Comparison of ENCODE assay signal across 1 cellular context in the genomic region with DNA sequence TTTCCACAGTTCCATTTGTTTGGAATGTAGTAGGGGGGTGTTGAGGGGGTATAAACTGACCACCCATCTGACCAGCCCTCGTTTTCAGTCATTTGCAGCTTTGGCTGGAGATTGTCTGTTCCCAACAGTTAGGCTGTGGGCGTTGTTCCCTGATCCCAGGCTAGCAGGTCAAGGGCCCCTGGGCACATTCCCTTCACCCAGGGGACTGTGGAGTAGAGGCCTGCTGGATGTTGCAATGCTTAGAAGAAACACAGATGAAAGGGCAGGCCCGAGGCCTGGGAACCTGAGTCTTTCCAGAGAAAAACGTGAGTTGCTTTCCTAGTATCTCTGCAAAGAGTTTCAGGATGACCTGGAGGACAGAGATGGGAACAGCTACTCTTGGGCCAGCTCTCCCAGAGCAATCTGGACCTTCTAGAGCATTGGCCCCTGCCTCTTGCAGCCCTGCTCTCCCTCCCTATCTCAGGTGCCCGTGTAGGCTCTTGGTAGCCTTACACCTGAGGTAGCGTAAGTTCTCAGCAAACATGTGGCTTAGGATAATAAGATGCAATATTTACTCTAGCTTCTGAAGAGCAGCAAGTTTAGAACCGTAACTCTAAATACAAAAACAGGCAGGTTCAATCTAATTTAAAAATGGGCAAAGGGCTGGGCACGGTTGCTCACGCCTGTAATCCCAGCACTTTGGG.
TF ChIP-seq lines count a peak whose summit lies in the region.

No MANE protein-coding gene starts in this region.

TF ChIP-seq in HepG2, 621 proteins besides CTCF, POLR2A, EP300 and RAD21 (continued from another document and continues in another):
- TF ChIP-seq TRIM22 (IDR thresholded peaks at IDR 0.05) (no peak), SIN3A (IDR thresholded peaks at IDR 0.05; ENCODE audit: borderline replicate concordance, low read depth, low read length) (no peak), KMT2B (CRISPR knock-in tag; IDR thresholded peaks at IDR 0.05) (no peak), ZNF337 (CRISPR knock-in tag; IDR thresholded peaks at IDR 0.05; ENCODE audit: borderline replicate concordance, low read depth) (no peak), ZNF282 (IDR thresholded peaks at IDR 0.05; ENCODE audit: partially characterized antibody) (no peak), GATAD1 (CRISPR knock-in tag; IDR thresholded peaks at IDR 0.05) (no peak), UBTF (CRISPR knock-in tag; IDR thresholded peaks at IDR 0.05) (peak; percentile 41), ZNF558 (CRISPR knock-in tag; IDR thresholded peaks at IDR 0.05; ENCODE audit: borderline replicate concordance) (no peak), SMC3 (IDR thresholded peaks at IDR 0.05; ENCODE audit: low read length) (no peak), ZNF550 (CRISPR knock-in tag; IDR thresholded peaks at IDR 0.05; ENCODE audit: borderline replicate concordance) (no peak), NFIB (CRISPR knock-in tag; IDR thresholded peaks at IDR 0.05; ENCODE audit: borderline replicate concordance) (no peak), ZBTB43 (CRISPR knock-in tag; conservative IDR thresholded peaks at IDR 0.05) (no peak), ZBTB38 (CRISPR knock-in tag; IDR thresholded peaks at IDR 0.05) (no peak), SMARCE1 (IDR thresholded peaks at IDR 0.05; ENCODE audit: borderline replicate concordance) (no peak), ZNF777 (CRISPR knock-in tag; IDR thresholded peaks at IDR 0.05) (no peak), ZNF672 (CRISPR knock-in tag; IDR thresholded peaks at IDR 0.05) (no peak), ZNF549 (CRISPR knock-in tag; IDR thresholded peaks at IDR 0.05) (no peak), CBFB (CRISPR knock-in tag; IDR thresholded peaks at IDR 0.05) (no peak), ZNF510 (CRISPR knock-in tag; IDR thresholded peaks at IDR 0.05; ENCODE audit: low read depth) (no peak), PAX8 (CRISPR knock-in tag; IDR thresholded peaks at IDR 0.05; ENCODE audit: borderline replicate concordance) (no peak), BRF2 (CRISPR knock-in tag; IDR thresholded peaks at IDR 0.05) (0 out of 2 replicates have a peak, but pooled peaks have one; percentile 37)
- TF ChIP-seq, protein P1, sequence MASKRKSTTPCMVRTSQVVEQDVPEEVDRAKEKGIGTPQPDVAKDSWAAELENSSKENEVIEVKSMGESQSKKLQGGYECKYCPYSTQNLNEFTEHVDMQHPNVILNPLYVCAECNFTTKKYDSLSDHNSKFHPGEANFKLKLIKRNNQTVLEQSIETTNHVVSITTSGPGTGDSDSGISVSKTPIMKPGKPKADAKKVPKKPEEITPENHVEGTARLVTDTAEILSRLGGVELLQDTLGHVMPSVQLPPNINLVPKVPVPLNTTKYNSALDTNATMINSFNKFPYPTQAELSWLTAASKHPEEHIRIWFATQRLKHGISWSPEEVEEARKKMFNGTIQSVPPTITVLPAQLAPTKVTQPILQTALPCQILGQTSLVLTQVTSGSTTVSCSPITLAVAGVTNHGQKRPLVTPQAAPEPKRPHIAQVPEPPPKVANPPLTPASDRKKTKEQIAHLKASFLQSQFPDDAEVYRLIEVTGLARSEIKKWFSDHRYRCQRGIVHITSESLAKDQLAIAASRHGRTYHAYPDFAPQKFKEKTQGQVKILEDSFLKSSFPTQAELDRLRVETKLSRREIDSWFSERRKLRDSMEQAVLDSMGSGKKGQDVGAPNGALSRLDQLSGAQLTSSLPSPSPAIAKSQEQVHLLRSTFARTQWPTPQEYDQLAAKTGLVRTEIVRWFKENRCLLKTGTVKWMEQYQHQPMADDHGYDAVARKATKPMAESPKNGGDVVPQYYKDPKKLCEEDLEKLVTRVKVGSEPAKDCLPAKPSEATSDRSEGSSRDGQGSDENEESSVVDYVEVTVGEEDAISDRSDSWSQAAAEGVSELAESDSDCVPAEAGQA (IDR thresholded peaks at IDR 0.05; ENCODE audit: low read depth), result no peak
- TF ChIP-seq, protein P1 (CRISPR knock-in tag; IDR thresholded peaks at IDR 0.05; ENCODE audit: borderline replicate concordance), result no peak
- TF ChIP-seq, protein P2, sequence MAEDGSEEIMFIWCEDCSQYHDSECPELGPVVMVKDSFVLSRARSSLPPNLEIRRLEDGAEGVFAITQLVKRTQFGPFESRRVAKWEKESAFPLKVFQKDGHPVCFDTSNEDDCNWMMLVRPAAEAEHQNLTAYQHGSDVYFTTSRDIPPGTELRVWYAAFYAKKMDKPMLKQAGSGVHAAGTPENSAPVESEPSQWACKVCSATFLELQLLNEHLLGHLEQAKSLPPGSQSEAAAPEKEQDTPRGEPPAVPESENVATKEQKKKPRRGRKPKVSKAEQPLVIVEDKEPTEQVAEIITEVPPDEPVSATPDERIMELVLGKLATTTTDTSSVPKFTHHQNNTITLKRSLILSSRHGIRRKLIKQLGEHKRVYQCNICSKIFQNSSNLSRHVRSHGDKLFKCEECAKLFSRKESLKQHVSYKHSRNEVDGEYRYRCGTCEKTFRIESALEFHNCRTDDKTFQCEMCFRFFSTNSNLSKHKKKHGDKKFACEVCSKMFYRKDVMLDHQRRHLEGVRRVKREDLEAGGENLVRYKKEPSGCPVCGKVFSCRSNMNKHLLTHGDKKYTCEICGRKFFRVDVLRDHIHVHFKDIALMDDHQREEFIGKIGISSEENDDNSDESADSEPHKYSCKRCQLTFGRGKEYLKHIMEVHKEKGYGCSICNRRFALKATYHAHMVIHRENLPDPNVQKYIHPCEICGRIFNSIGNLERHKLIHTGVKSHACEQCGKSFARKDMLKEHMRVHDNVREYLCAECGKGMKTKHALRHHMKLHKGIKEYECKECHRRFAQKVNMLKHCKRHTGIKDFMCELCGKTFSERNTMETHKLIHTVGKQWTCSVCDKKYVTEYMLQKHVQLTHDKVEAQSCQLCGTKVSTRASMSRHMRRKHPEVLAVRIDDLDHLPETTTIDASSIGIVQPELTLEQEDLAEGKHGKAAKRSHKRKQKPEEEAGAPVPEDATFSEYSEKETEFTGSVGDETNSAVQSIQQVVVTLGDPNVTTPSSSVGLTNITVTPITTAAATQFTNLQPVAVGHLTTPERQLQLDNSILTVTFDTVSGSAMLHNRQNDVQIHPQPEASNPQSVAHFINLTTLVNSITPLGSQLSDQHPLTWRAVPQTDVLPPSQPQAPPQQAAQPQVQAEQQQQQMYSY (CRISPR knock-in tag; IDR thresholded peaks at IDR 0.05), result no peak
- TF ChIP-seq, protein P3, sequence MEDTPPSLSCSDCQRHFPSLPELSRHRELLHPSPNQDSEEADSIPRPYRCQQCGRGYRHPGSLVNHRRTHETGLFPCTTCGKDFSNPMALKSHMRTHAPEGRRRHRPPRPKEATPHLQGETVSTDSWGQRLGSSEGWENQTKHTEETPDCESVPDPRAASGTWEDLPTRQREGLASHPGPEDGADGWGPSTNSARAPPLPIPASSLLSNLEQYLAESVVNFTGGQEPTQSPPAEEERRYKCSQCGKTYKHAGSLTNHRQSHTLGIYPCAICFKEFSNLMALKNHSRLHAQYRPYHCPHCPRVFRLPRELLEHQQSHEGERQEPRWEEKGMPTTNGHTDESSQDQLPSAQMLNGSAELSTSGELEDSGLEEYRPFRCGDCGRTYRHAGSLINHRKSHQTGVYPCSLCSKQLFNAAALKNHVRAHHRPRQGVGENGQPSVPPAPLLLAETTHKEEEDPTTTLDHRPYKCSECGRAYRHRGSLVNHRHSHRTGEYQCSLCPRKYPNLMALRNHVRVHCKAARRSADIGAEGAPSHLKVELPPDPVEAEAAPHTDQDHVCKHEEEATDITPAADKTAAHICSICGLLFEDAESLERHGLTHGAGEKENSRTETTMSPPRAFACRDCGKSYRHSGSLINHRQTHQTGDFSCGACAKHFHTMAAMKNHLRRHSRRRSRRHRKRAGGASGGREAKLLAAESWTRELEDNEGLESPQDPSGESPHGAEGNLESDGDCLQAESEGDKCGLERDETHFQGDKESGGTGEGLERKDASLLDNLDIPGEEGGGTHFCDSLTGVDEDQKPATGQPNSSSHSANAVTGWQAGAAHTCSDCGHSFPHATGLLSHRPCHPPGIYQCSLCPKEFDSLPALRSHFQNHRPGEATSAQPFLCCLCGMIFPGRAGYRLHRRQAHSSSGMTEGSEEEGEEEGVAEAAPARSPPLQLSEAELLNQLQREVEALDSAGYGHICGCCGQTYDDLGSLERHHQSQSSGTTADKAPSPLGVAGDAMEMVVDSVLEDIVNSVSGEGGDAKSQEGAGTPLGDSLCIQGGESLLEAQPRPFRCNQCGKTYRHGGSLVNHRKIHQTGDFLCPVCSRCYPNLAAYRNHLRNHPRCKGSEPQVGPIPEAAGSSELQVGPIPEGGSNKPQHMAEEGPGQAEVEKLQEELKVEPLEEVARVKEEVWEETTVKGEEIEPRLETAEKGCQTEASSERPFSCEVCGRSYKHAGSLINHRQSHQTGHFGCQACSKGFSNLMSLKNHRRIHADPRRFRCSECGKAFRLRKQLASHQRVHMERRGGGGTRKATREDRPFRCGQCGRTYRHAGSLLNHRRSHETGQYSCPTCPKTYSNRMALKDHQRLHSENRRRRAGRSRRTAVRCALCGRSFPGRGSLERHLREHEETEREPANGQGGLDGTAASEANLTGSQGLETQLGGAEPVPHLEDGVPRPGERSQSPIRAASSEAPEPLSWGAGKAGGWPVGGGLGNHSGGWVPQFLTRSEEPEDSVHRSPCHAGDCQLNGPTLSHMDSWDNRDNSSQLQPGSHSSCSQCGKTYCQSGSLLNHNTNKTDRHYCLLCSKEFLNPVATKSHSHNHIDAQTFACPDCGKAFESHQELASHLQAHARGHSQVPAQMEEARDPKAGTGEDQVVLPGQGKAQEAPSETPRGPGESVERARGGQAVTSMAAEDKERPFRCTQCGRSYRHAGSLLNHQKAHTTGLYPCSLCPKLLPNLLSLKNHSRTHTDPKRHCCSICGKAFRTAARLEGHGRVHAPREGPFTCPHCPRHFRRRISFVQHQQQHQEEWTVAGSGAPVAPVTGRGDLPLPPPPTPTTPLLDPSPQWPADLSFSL (CRISPR knock-in tag; IDR thresholded peaks at IDR 0.05), result no peak
- TF ChIP-seq, protein P4, sequence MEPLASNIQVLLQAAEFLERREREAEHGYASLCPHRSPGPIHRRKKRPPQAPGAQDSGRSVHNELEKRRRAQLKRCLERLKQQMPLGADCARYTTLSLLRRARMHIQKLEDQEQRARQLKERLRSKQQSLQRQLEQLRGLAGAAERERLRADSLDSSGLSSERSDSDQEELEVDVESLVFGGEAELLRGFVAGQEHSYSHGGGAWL (CRISPR knock-in tag; IDR thresholded peaks at IDR 0.05), result no peak
- TF ChIP-seq, protein P5, sequence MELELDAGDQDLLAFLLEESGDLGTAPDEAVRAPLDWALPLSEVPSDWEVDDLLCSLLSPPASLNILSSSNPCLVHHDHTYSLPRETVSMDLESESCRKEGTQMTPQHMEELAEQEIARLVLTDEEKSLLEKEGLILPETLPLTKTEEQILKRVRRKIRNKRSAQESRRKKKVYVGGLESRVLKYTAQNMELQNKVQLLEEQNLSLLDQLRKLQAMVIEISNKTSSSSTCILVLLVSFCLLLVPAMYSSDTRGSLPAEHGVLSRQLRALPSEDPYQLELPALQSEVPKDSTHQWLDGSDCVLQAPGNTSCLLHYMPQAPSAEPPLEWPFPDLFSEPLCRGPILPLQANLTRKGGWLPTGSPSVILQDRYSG (CRISPR knock-in tag; IDR thresholded peaks at IDR 0.05), result no peak
